8 cellular contexts compared by ENCODE assay signal in the genomic region with DNA sequence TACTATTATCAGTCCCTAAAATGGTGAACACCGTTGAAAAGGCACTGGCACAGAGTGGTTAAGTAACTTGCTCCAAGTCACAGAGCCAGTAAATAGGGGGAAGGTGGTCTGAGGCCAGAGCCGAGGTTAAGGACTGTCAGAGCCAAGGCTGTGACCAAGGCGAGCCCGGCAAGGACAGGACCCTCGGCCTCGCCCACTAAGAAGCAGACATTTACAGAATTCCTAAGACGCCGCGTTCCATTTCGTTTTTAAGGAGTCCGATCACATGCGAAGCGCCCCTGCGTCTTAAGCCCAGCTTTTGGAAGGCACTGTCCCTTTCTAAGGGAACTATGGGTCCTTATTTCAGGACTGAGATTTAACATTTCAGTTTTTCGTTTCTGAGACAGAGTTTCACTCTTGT. TPM values are rescaled to one million over a fixed set of nuclear protein-coding genes. Genes with fewer than 3 reads are reported as not detected.
DNase-seq lines count a peak whose midpoint lies in the region; ATAC-seq, FAIRE-seq and TF ChIP-seq lines count a peak whose summit lies in the region.

No MANE protein-coding gene starts in this region.

- peaks cover 20% of the 10 kb centered on the region for H3K4me1 ChIP-seq in A549

- peak overlapping the region; percentile 95 for H3K4me3 Mint-ChIP-seq in HFFc6
- H3K4me3 Mint-ChIP-seq in mesothelial cell of epicardium, result peak overlapping the region; percentile 87

- CTCF ChIA-PET in A549 (lab: Yijun Ruan, JAX), result interaction anchor here (0.9 to 2.2 kb wide), 6 partner anchors 11 to 318 kb away, joined by 4 to 12 read pairs (median 5); no protein-coding TSS in a partner anchor

- intact Hi-C loops in posterior vena cava (cut with DNase I), result no loop called here

- TF ChIP-seq RAD21 in A549 (conservative IDR thresholded peaks at IDR 0.05 in 1 of 2, IDR thresholded peaks at IDR 0.05 in 1 of 2), result no peak

- TF ChIP-seq EP300 in A549 (IDR thresholded peaks at IDR 0.05), result no peak

- no peaks in the 10 kb centered on the region for H3K27me3 ChIP-seq in brain microvascular endothelial cell (replicated peaks)

- no peaks in the 10 kb centered on the region for H3K9me3 ChIP-seq in A549

- no peak for FAIRE-seq in A549 (lab: Jason Lieb, UNC)

- TF ChIP-seq POLR2A in A549 (IDR thresholded peaks at IDR 0.05; ENCODE audit: low read length), result no peak

- H3K27ac ChIP-seq in A549 (peak overlapping the region; percentile 90 to 93), brain microvascular endothelial cell (peak overlapping the region; percentile 62)

- H3K4me1 Mint-ChIP-seq in HFFc6 (ENCODE audit: low read depth), result peaks cover 31% of the 10 kb centered on the region
- H3K4me1 Mint-ChIP-seq in mesothelial cell of epicardium, result peaks cover 41% of the 10 kb centered on the region

- H3K4me2 ChIP-seq in A549, result peak overlapping the region; percentile 91

- no peak for DNase-seq in A549 (ENCODE audit: low read depth in 1 of 2, low spot score in 1 of 2)
- DNase-seq in HFFc6, result no peak
- DNase-seq in brain microvascular endothelial cell, result no peak
- DNase-seq in mesothelial cell of epicardium (ENCODE audit: low spot score in 2 of 2, unreplicated experiment in 2 of 2), result no peak
- no peak for DNase-seq in cerebellum (ENCODE audit: low spot score)
- no peak for DNase-seq in posterior vena cava (ENCODE audit: low spot score)
- no peak for DNase-seq in NCI-H446 treated with DMSO at 0.1 percent for 48 hours (lab: John Stamatoyannopoulos, UW)

- TF ChIP-seq CTCF in A549 (IDR thresholded peaks at IDR 0.05), result no peak
- TF ChIP-seq CTCF in HFFc6 (IDR thresholded peaks at IDR 0.05), result no peak
- no peak for TF ChIP-seq CTCF in brain microvascular endothelial cell (IDR thresholded peaks at IDR 0.05; ENCODE audit: low read depth, low read length, missing control alignments)
- no peak for TF ChIP-seq CTCF in mesothelial cell of epicardium (IDR thresholded peaks at IDR 0.05; ENCODE audit: unreplicated experiment)

- no peaks in the 10 kb centered on the region for H3K9me3 Mint-ChIP-seq in HFFc6
- no peaks in the 10 kb centered on the region for H3K9me3 Mint-ChIP-seq in mesothelial cell of epicardium

- peaks cover 6% of the 10 kb centered on the region; the same call in 1 of the 2 replicates for H3K36me3 Mint-ChIP-seq in HFFc6 (ENCODE audit: low read depth)
- no peaks in the 10 kb centered on the region for H3K36me3 Mint-ChIP-seq in mesothelial cell of epicardium

- ATAC-seq in A549, result no peak
- ATAC-seq in HG03139 (IDR thresholded peaks at IDR 0.05; ENCODE audit: unreplicated experiment), result no peak

- WGBS in A549 (ENCODE audit: missing lambda C conversion rate), result 4% methylated on average over 15 of the region's 15 CpGs

- H3K4me3 ChIP-seq in A549 (peak overlapping the region; percentile 85), brain microvascular endothelial cell (ENCODE audit: low read depth, low read length) (peak overlapping the region; percentile 67)

- POLR2A ChIA-PET in A549 (lab: Yijun Ruan, JAX), result interaction anchor here (1.3 kb wide), 2 partner anchors 13 to 320 kb away, joined by 3 read pairs; no protein-coding TSS in a partner anchor

- peaks cover 5% of the 10 kb centered on the region; the same call in 1 of the 2 replicates for H3K27me3 Mint-ChIP-seq in HFFc6 (ENCODE audit: insufficient read depth)
- H3K27me3 Mint-ChIP-seq in mesothelial cell of epicardium (ENCODE audit: low read depth), result no peaks in the 10 kb centered on the region

- H3K36me3 ChIP-seq in brain microvascular endothelial cell (replicated peaks), result no peaks in the 10 kb centered on the region

- in situ Hi-C loops in brain microvascular endothelial cell (cut with HindIII; ENCODE audit: low pct_ligation_motif_present, low sequenced_read_pairs), result no loop called here

- H3K27ac Mint-ChIP-seq in HFFc6 (peak overlapping the region; percentile 91), mesothelial cell of epicardium (peak overlapping the region; percentile 93)

TF ChIP-seq in A549, 52 proteins besides CTCF, POLR2A, EP300 and RAD21:
- TF ChIP-seq KDM1A (IDR thresholded peaks at IDR 0.05; ENCODE audit: low read depth) (no peak), KDM5A (IDR thresholded peaks at IDR 0.05) (no peak)

RNA-seq across cellular contexts. Expression of a gene that starts 1.0 kb away (rescaled TPM):
- 292 and 442 TPM in 2 replicates for polyA plus RNA-seq in A549 (2011; rRNA removed)
- polyA plus RNA-seq in A549 (2012; cell fraction: cytosol; rRNA removed), result 170 and 188 TPM in 2 replicates
- polyA plus RNA-seq in A549 (2012; cell fraction: nucleus; rRNA removed), result 107 and 173 TPM in 2 replicates
- 309 to 325 TPM (median 322 TPM) in 3 replicates for polyA plus RNA-seq in A549 (2017; fragmentation: RNase III; extraction: RNeasy Plus Mini Kit Qiagen cat#74134 plus additional on column Dnase treatment)
- polyA minus RNA-seq in A549 (2011; rRNA and poly(A)+ RNA removed), result 98.3 and 120 TPM in 2 replicates
- total RNA-seq in HFFc6 (2021; fragmentation: NEBNext Ultra II Directional; extraction: Animal tissue kit (Norgen Biotek cat#: 25700)), result 100 to 1,000 TPM; 336 to 356 (median 351) TPM
- total RNA-seq in mesothelial cell of epicardium, result 201 to 210 TPM (median 208 TPM) in 3 replicates
- 81.5 TPM for total RNA-seq in cerebellum
- 100 to 1,000 TPM; 111 to 144 TPM for total RNA-seq in posterior vena cava
